In genomic region chr6:41438746-41439145, GRCh38 we compare ENCODE assay signal across 15 cellular contexts.
DNase-seq lines count a peak whose midpoint lies in the region; ATAC-seq lines count a peak whose summit lies in the region.
"Had no signal": no experiment of that assay in that cellular context is flagged by ENCODE, and none has a peak within 500 bp of the region (broad histone marks: within the 10 kb centered on the region; RNA-seq: fewer than 3 reads in every experiment).

No MANE protein-coding gene starts in this region.

- no peak overlapping the region for H3K4me3 Mint-ChIP-seq in T-helper 17 cell
- H3K4me3 Mint-ChIP-seq in immature natural killer cell, result peak overlapping the region in 3 of 5 donors; percentile 20 to 61 (median 27)
- H3K4me3 Mint-ChIP-seq in stimulated activated memory B cell treated with anti-CD40 and anti-IgM and Interleukin-4, amounts not matched to agents 10 μg/mL and 1 μg/mL and 100 μg/mL, for 72 hours, result no peak overlapping the region
- no peak overlapping the region for H3K4me3 Mint-ChIP-seq in activated T-cell treated with anti-CD3 and anti-CD28 coated beads, Interleukin-2, amount 50 U/mL, for 72 hours
- H3K4me3 Mint-ChIP-seq: CD4-positive, CD25-positive, alpha-beta regulatory T cell had no signal

- H3K4me1 ChIP-seq in BLaER1 treated with 17β-estradiol and CSF1 and Interleukin-3, amounts not matched to agents 10 nM and 100 nM, result peaks cover 36 to 68% (median 48%) of the 10 kb centered on the region in 10 experiments
- H3K4me1 ChIP-seq: Caco-2 had no signal

- no peak overlapping the region for H3K4me3 ChIP-seq in BLaER1 treated with 17β-estradiol and CSF1 and Interleukin-3, amounts not matched to agents 10 nM and 100 nM
- H3K4me3 ChIP-seq: GM23248 had no signal

- H3K27me3 ChIP-seq in BLaER1 treated with 17β-estradiol and CSF1 and Interleukin-3, amounts not matched to agents 10 nM and 100 nM, result peaks cover 12 to 18% (median 16%) of the 10 kb centered on the region in 11 experiments

- peaks cover 6% of the 10 kb centered on the region for H3K36me3 Mint-ChIP-seq in T-helper 17 cell (ENCODE audit: low read depth)
- H3K36me3 Mint-ChIP-seq in immature natural killer cell, result peaks cover 0 to 5% (median 0%) of the 10 kb centered on the region in 3 donors
- H3K36me3 Mint-ChIP-seq in stimulated activated memory B cell treated with anti-CD40 and anti-IgM and Interleukin-4, amounts not matched to agents 10 μg/mL and 1 μg/mL and 100 μg/mL, for 72 hours, result no peaks in the 10 kb centered on the region
- peaks cover 0 to 2% of the 10 kb centered on the region in 2 donors for H3K36me3 Mint-ChIP-seq in activated T-cell treated with anti-CD3 and anti-CD28 coated beads, Interleukin-2, amount 50 U/mL, for 72 hours (ENCODE audit: insufficient read depth in 2 of 2)

- peak overlapping the region in 6 of 11 experiments; percentile 82 to 95 (median 88); a peak in 12 of 22 replicates for H3K27ac ChIP-seq in BLaER1 treated with 17β-estradiol and CSF1 and Interleukin-3, amounts not matched to agents 10 nM and 100 nM
- H3K27ac ChIP-seq: GM23248 had no signal

- no peak for DNase-seq in T-helper 17 cell
- DNase-seq in immature natural killer cell, result no peak
- DNase-seq in activated effector memory CD4-positive, alpha-beta T cell treated with Interleukin-2 at 50 U/mL for 16 hours, result no peak
- no peak for DNase-seq in activated T-cell treated with anti-CD3 and anti-CD28 coated beads, Interleukin-2, amount 50 U/mL, for 72 hours
- DNase-seq: C1 segment of cervical spinal cord; Caco-2; CD4-positive, CD25-positive, alpha-beta regulatory T cell; DMS153; DMS79; GDM1; GM23248; HCEC 1CT had no signal

- H3K9ac ChIP-seq in BLaER1 treated with 17β-estradiol and CSF1 and Interleukin-3, amounts not matched to agents 10 nM and 100 nM, result no peak overlapping the region
- H3K9ac ChIP-seq: GM23248 had no signal

- no peaks in the 10 kb centered on the region for H4K20me1 ChIP-seq in BLaER1 treated with 17β-estradiol and CSF1 and Interleukin-3, amounts not matched to agents 10 nM and 100 nM

- peaks cover 0 to 7% (median 0%) of the 10 kb centered on the region in 11 experiments; a peak in 1 of 22 replicates for H3K9me3 ChIP-seq in BLaER1 treated with 17β-estradiol and CSF1 and Interleukin-3, amounts not matched to agents 10 nM and 100 nM (replicated peaks in 1 of 11)
- no peaks in the 10 kb centered on the region for H3K9me3 ChIP-seq in T-helper 17 cell (ENCODE audit: control insufficient read depth, low read length, poor library complexity, severe bottlenecking)
- H3K9me3 ChIP-seq: Caco-2 had no signal

- H3K4me2 ChIP-seq in BLaER1 treated with 17β-estradiol and CSF1 and Interleukin-3, amounts not matched to agents 10 nM and 100 nM, result peak overlapping the region in 10 of 11 experiments; percentile 70 to 96 (median 92); a peak in 20 of 22 replicates

- H3K9me3 Mint-ChIP-seq in immature natural killer cell, result no peaks in the 10 kb centered on the region
- no peaks in the 10 kb centered on the region for H3K9me3 Mint-ChIP-seq in stimulated activated memory B cell treated with anti-CD40 and anti-IgM and Interleukin-4, amounts not matched to agents 10 μg/mL and 1 μg/mL and 100 μg/mL, for 72 hours
- H3K9me3 Mint-ChIP-seq in activated T-cell treated with anti-CD3 and anti-CD28 coated beads, Interleukin-2, amount 50 U/mL, for 72 hours, result no peaks in the 10 kb centered on the region

- H3K27me3 Mint-ChIP-seq in T-helper 17 cell, result peaks cover under 1% of the 10 kb centered on the region
- H3K27me3 Mint-ChIP-seq in immature natural killer cell (ENCODE audit: low read depth in 3 of 3), result peaks cover 18 to 40% (median 24%) of the 10 kb centered on the region in 3 donors
- peaks cover 5% of the 10 kb centered on the region for H3K27me3 Mint-ChIP-seq in stimulated activated memory B cell treated with anti-CD40 and anti-IgM and Interleukin-4, amounts not matched to agents 10 μg/mL and 1 μg/mL and 100 μg/mL, for 72 hours
- H3K27me3 Mint-ChIP-seq in activated T-cell treated with anti-CD3 and anti-CD28 coated beads, Interleukin-2, amount 50 U/mL, for 72 hours (ENCODE audit: low read depth), result peaks cover 3% of the 10 kb centered on the region

- no peaks in the 10 kb centered on the region for H3K36me3 ChIP-seq in BLaER1 treated with 17β-estradiol and CSF1 and Interleukin-3, amounts not matched to agents 10 nM and 100 nM

- H3K27ac Mint-ChIP-seq in T-helper 17 cell (peak overlapping the region; percentile 71), immature natural killer cell (peak overlapping the region in 1 of 6 donors; percentile 91)
- H3K27ac Mint-ChIP-seq in stimulated activated memory B cell treated with anti-CD40 and anti-IgM and Interleukin-4, amounts not matched to agents 10 μg/mL and 1 μg/mL and 100 μg/mL, for 72 hours, result peak overlapping the region; percentile 78
- H3K27ac Mint-ChIP-seq in activated T-cell treated with anti-CD3 and anti-CD28 coated beads, Interleukin-2, amount 50 U/mL, for 72 hours, result no peak overlapping the region

- ATAC-seq in T-helper 17 cell, result no peak
- ATAC-seq in stimulated activated memory B cell treated with anti-CD40 and anti-IgM and Interleukin-4, amounts not matched to agents 10 μg/mL and 1 μg/mL and 100 μg/mL, for 72 hours, result no peak
- no peak for ATAC-seq in GM21576 (IDR thresholded peaks at IDR 0.05; ENCODE audit: unreplicated experiment)
- no peak for ATAC-seq in activated T-cell treated with anti-CD3 and anti-CD28 coated beads, Interleukin-2, amount 50 U/mL, for 72 hours (replicated peaks in 1 of 2)

- H3K4me1 Mint-ChIP-seq in T-helper 17 cell (peaks cover 46% of the 10 kb centered on the region), immature natural killer cell (peaks cover 34 to 35% of the 10 kb centered on the region in 2 donors)
- H3K4me1 Mint-ChIP-seq in stimulated activated memory B cell treated with anti-CD40 and anti-IgM and Interleukin-4, amounts not matched to agents 10 μg/mL and 1 μg/mL and 100 μg/mL, for 72 hours, result peaks cover 30% of the 10 kb centered on the region
- H3K4me1 Mint-ChIP-seq in activated T-cell treated with anti-CD3 and anti-CD28 coated beads, Interleukin-2, amount 50 U/mL, for 72 hours (ENCODE audit: low read depth), result peaks cover 38% of the 10 kb centered on the region

Comparison
In these comparisons a context has a peak if more than half of its experiments do, and no peak if none do; other contexts are left out.
1. H3K4me3 Mint-ChIP-seq: peak in immature natural killer cell (3 of 5); none in T-helper 17 cell (single experiment), stimulated activated memory B cell treated with anti-CD40 and anti-IgM and Interleukin-4, amounts not matched to agents 10 μg/mL and 1 μg/mL and 100 μg/mL, for 72 hours (single experiment) and activated T-cell treated with anti-CD3 and anti-CD28 coated beads, Interleukin-2, amount 50 U/mL, for 72 hours (0 of 2).